8 cellular contexts compared by ENCODE assay signal in genomic region chr2:38146302-38146916, GRCh38.
DNase-seq lines count a peak whose midpoint lies in the region; ATAC-seq, FAIRE-seq and TF ChIP-seq lines count a peak whose summit lies in the region.

No MANE protein-coding gene starts in this region.

- H3K9me1 ChIP-seq in keratinocyte (ENCODE audit: control insufficient read depth, extremely low read depth, insufficient read depth, low read length) = no peaks in the 10 kb centered on the region

- no peaks in the 10 kb centered on the region for H3K9me2 ChIP-seq in MM.1S (replicated peaks; ENCODE audit: insufficient read depth, low read length)

- H4K20me1 ChIP-seq in keratinocyte (ENCODE audit: control insufficient read depth, extremely low read depth, insufficient read depth, low read length) = no peaks in the 10 kb centered on the region
- H4K20me1 ChIP-seq in MM.1S (ENCODE audit: insufficient read depth, low read length) = no peaks in the 10 kb centered on the region

- CTCF ChIA-PET in Caco-2 (lab: Charles Lee) = interaction anchor here (0.5 kb wide), 1 partner anchor 916 kb away, joined by 3 read pairs; no protein-coding TSS in a partner anchor

- H3K4me3 Mint-ChIP-seq in Caco-2 (ENCODE audit: unreplicated experiment) = no peak overlapping the region

- WGBS in testis, 2 donors = 19 to 50% methylated on average over 7 of the region's 7 CpGs

- no peaks in the 10 kb centered on the region for H3K27me3 Mint-ChIP-seq in Caco-2 (ENCODE audit: insufficient read depth, unreplicated experiment)

- BruUV-seq in Caco-2 (replicated peaks; lab: Mats Ljungman, UMichigan) = no TSS peak

- H3K4me1 ChIP-seq in Caco-2 = peaks cover 13% of the 10 kb centered on the region
- H3K4me1 ChIP-seq in ascending aorta = peaks cover 7 to 17% of the 10 kb centered on the region in 2 donors
- peaks cover 15% of the 10 kb centered on the region for H3K4me1 ChIP-seq in keratinocyte (ENCODE audit: control insufficient read depth, extremely low read depth, insufficient read depth, low read length)
- peaks cover 24% of the 10 kb centered on the region for H3K4me1 ChIP-seq in testis
- no peaks in the 10 kb centered on the region for H3K4me1 ChIP-seq in MM.1S (ENCODE audit: low read length)

- ATAC-seq in HG03521 (IDR thresholded peaks at IDR 0.05; ENCODE audit: unreplicated experiment) = peak; percentile 49

- peaks cover 8% of the 10 kb centered on the region for H3K4me1 Mint-ChIP-seq in Caco-2 (ENCODE audit: low read depth, unreplicated experiment)

- H3K79me2 ChIP-seq in keratinocyte (ENCODE audit: control insufficient read depth, insufficient read depth, low read length) (no peaks in the 10 kb centered on the region), MM.1S (ENCODE audit: low read length) (no peaks in the 10 kb centered on the region)

- H3K9ac ChIP-seq in keratinocyte (ENCODE audit: control insufficient read depth, extremely low read depth, insufficient read depth, low read length) (peak overlapping the region; percentile 64), MM.1S (ENCODE audit: low read length) (no peak overlapping the region)

- dilution Hi-C loops in keratinocyte (cut with MboI; ENCODE audit: extremely low pct_ligation_motif_present, low sequenced_read_pairs) = no loop called here

- H3K4me2 ChIP-seq in keratinocyte (ENCODE audit: control insufficient read depth, extremely low read depth, insufficient read depth, low read depth, low read length) (peak overlapping the region; percentile 70), MM.1S (ENCODE audit: low read depth, low read length) (no peak overlapping the region)

- H3K9me3 Mint-ChIP-seq in Caco-2 (ENCODE audit: unreplicated experiment) = peaks cover 17% of the 10 kb centered on the region

- TF ChIP-seq CTCF in Caco-2 (IDR thresholded peaks at IDR 0.05; ENCODE audit: insufficient read depth in 1 of 2, low read depth in 1 of 2, low read length in 1 of 2, severe bottlenecking in 1 of 2, unreplicated experiment in 1 of 2) (no peak), GM20000 (IDR thresholded peaks at IDR 0.05; ENCODE audit: extremely low read depth, missing control alignments) (no peak), ascending aorta (IDR thresholded peaks at IDR 0.05) (no peak), keratinocyte (optimal IDR thresholded peaks at IDR 0.05 in 1 of 3, IDR thresholded peaks at IDR 0.05 in 1 of 3, conservative IDR thresholded peaks at IDR 0.05 in 1 of 3; ENCODE audit: extremely low read depth in 1 of 3, insufficient read depth in 2 of 3, low read length in 3 of 3) (no peak), testis (IDR thresholded peaks at IDR 0.05) (no peak), MM.1S (IDR thresholded peaks at IDR 0.05; ENCODE audit: low read length) (no peak)

- POLR2A ChIA-PET in Caco-2 (lab: Charles Lee) = no interaction called here

- H3K36me3 Mint-ChIP-seq in Caco-2 (ENCODE audit: insufficient read depth, unreplicated experiment) = no peaks in the 10 kb centered on the region

- DNase-seq in Caco-2 (no peak), GM20000 (ENCODE audit: low spot score) (peak; percentile 42), ascending aorta (ENCODE audit: low spot score in 2 of 2) (peak; percentile 20 to 72), keratinocyte (ENCODE audit: low read depth, low spot score) (no peak), testis (peak; percentile 83), MM.1S (no peak), NCI-H1092 treated with DMSO at 0.1 percent for 48 hours (lab: John Stamatoyannopoulos, UW) (no peak)

- H3K27me3 ChIP-seq in Caco-2 (replicated peaks; ENCODE audit: control insufficient read depth, insufficient read depth, low read length) (no peaks in the 10 kb centered on the region), ascending aorta (no peaks in the 10 kb centered on the region), keratinocyte (ENCODE audit: control insufficient read depth, extremely low read depth, insufficient read depth, low read length) (no peaks in the 10 kb centered on the region), testis (no peaks in the 10 kb centered on the region), MM.1S (replicated peaks; ENCODE audit: insufficient read depth, low read length) (no peaks in the 10 kb centered on the region)

- H3K4me3 ChIP-seq in Caco-2 (ENCODE audit: low read depth, low read length) = no peak overlapping the region
- H3K4me3 ChIP-seq in ascending aorta = peak overlapping the region in 1 of 2 donors; percentile 39
- no peak overlapping the region for H3K4me3 ChIP-seq in keratinocyte (ENCODE audit: control insufficient read depth in 2 of 3, extremely low read depth in 1 of 3, insufficient read depth in 2 of 3, low read depth in 1 of 3, low read length in 3 of 3)
- H3K4me3 ChIP-seq in testis = no peak overlapping the region
- H3K4me3 ChIP-seq in MM.1S (ENCODE audit: low read length) = no peak overlapping the region

- H3K27ac ChIP-seq in ascending aorta = peak overlapping the region; percentile 84 to 89
- peak overlapping the region; percentile 84 for H3K27ac ChIP-seq in keratinocyte (ENCODE audit: control insufficient read depth, insufficient read depth, low read length)
- H3K27ac ChIP-seq in testis = peak overlapping the region; percentile 88 to 90
- H3K27ac ChIP-seq in MM.1S (ENCODE audit: low read length) = no peak overlapping the region

- peak overlapping the region; percentile 44 for H2AFZ ChIP-seq in keratinocyte (ENCODE audit: control insufficient read depth, low read length)
- no peak overlapping the region for H2AFZ ChIP-seq in MM.1S (ENCODE audit: low read length)

- intact Hi-C loops in Caco-2 (cut with micrococcal nuclease; ENCODE audit: unreplicated experiment) = no loop called here
- intact Hi-C loops in ascending aorta (cut with DNase I) = loop anchor here (5.0 kb wide), 1 partner anchor 41 kb away; no protein-coding TSS in a partner anchor
- intact Hi-C loops in testis (cut with DNase I; ENCODE audit: low total_unique reads) = no loop called here

- no peak for TF ChIP-seq POLR2A in testis (IDR thresholded peaks at IDR 0.05)

- H3K9me3 ChIP-seq in Caco-2 (no peaks in the 10 kb centered on the region; the same call in 1 of the 2 replicates), ascending aorta (peaks cover 0 to 5% of the 10 kb centered on the region in 2 donors), keratinocyte (ENCODE audit: control insufficient read depth, low read depth, low read length) (no peaks in the 10 kb centered on the region), testis (no peaks in the 10 kb centered on the region), MM.1S (replicated peaks; ENCODE audit: insufficient read depth, low read length) (no peaks in the 10 kb centered on the region)

- H3K36me3 ChIP-seq in Caco-2 (ENCODE audit: control insufficient read depth, insufficient read depth, low read length) (no peaks in the 10 kb centered on the region), ascending aorta (no peaks in the 10 kb centered on the region), keratinocyte (ENCODE audit: control insufficient read depth in 2 of 2, extremely low read depth in 1 of 2, insufficient read depth in 2 of 2, low read length in 2 of 2) (no peaks in the 10 kb centered on the region), testis (ENCODE audit: low read depth, missing control alignments) (no peaks in the 10 kb centered on the region), MM.1S (replicated peaks; ENCODE audit: insufficient read depth, low read length) (no peaks in the 10 kb centered on the region)

- FAIRE-seq in keratinocyte (lab: Jason Lieb, UNC) = peak; percentile 69

- H3F3A ChIP-seq in MM.1S (ENCODE audit: insufficient read depth, low read length) = no peaks in the 10 kb centered on the region

- peak overlapping the region; percentile 84 for H3K27ac Mint-ChIP-seq in Caco-2 (ENCODE audit: unreplicated experiment)

Comparison
In these comparisons a context has a peak if more than half of its experiments do, and no peak if none do; other contexts are left out.
1. DNase-seq: peak in GM20000 (single experiment), ascending aorta (2 of 2) and testis (single experiment); none in Caco-2 (0 of 2), keratinocyte (single experiment), MM.1S (single experiment) and NCI-H1092 treated with DMSO at 0.1 percent for 48 hours (single experiment).